ENCODE assay signal across 22 cellular contexts in the genomic region with DNA sequence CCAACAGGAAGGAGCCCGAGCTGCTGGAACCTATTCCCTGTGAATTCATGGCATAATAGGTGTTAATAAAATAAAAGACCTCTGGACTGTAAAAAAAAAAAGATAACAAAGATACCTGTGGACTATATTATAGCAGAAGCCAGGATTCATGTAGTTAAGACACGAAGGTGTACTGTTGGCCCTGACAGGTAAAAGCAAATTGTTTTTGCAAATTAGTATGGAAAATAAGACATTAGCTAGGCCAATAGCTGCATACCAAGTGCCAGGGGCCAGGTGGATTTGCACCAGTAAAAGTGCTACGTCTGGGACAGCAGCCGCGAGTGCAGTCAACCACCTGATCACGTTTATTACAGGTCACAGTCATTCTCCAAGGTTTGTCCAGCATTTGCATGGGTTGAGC. TPM values are rescaled to one million over a fixed set of nuclear protein-coding genes. Genes with fewer than 3 reads are reported as not detected.
DNase-seq lines count a peak whose midpoint lies in the region; FAIRE-seq and TF ChIP-seq lines count a peak whose summit lies in the region.
"Had no signal": no experiment of that assay in that cellular context is flagged by ENCODE, and none has a peak within 500 bp of the region (broad histone marks: within the 10 kb centered on the region; RNA-seq: fewer than 3 reads in every experiment).

No MANE protein-coding gene starts in this region.

- no peak overlapping the region for H2BK15ac ChIP-seq in H9 (ENCODE audit: low read depth, low read length)

- H3K36me3 Mint-ChIP-seq in H9 (ENCODE audit: insufficient read depth in 1 of 3, low read depth in 3 of 3) (no peaks in the 10 kb centered on the region), glutamatergic neuron (ENCODE audit: unreplicated experiment) (no peaks in the 10 kb centered on the region)

- H4K20me1 ChIP-seq in H9 (ENCODE audit: control insufficient read depth, insufficient read depth, insufficient read length), result no peaks in the 10 kb centered on the region

- H3K27ac ChIP-seq in H9 (ENCODE audit: insufficient read length, low read depth, low read length), result no peak overlapping the region
- H3K27ac ChIP-seq in coronary artery, result no peak overlapping the region
- H3K27ac ChIP-seq in parathyroid adenoma, result no peak overlapping the region
- H3K27ac ChIP-seq: HL-60 had no signal

- H4K91ac ChIP-seq in H9 (ENCODE audit: insufficient read length, low read depth, low read length), result no peak overlapping the region

- no peaks in the 10 kb centered on the region for H3K9me3 Mint-ChIP-seq in H9
- no peaks in the 10 kb centered on the region for H3K9me3 Mint-ChIP-seq in glutamatergic neuron (ENCODE audit: unreplicated experiment)
- H3K9me3 Mint-ChIP-seq: CD4-positive, alpha-beta T cell had no signal

- TF ChIP-seq CTCF in H9 (conservative IDR thresholded peaks at IDR 0.05) (no peak), coronary artery (IDR thresholded peaks at IDR 0.05) (no peak), parathyroid adenoma (IDR thresholded peaks at IDR 0.05) (no peak), glutamatergic neuron (IDR thresholded peaks at IDR 0.05; ENCODE audit: partially characterized antibody, unreplicated experiment) (no peak)

- no peaks in the 10 kb centered on the region for H3K9me3 ChIP-seq in H9 (ENCODE audit: control insufficient read depth, low read depth, low read length)
- H3K9me3 ChIP-seq in parathyroid adenoma (ENCODE audit: control insufficient read depth, low read length), result no peaks in the 10 kb centered on the region
- H3K9me3 ChIP-seq: BE2C, Caco-2, HAP-1 had no signal

- H3K18ac ChIP-seq in H9 (ENCODE audit: insufficient read length, low read depth, low read length), result no peak overlapping the region

- H4K5ac ChIP-seq in H9 (ENCODE audit: insufficient read length, low read depth, low read length), result no peak overlapping the region

- H3K4me1 Mint-ChIP-seq in H9, result peaks cover 2 to 8% of the 10 kb centered on the region in 2 experiments; a peak in 2 of 4 replicates
- no peaks in the 10 kb centered on the region for H3K4me1 Mint-ChIP-seq in glutamatergic neuron (ENCODE audit: low read depth, unreplicated experiment)

- no peak overlapping the region for H2BK120ac ChIP-seq in H9 (ENCODE audit: low read depth, low read length, poor library complexity, severe bottlenecking)

- H3K23ac ChIP-seq in H9 (ENCODE audit: insufficient read length, low read depth, low read length), result no peak overlapping the region

- no peak overlapping the region for H3K14ac ChIP-seq in H9 (ENCODE audit: insufficient read depth, low read length)

- no peaks in the 10 kb centered on the region for H3K36me3 ChIP-seq in parathyroid adenoma (ENCODE audit: control insufficient read depth, insufficient read depth, low read length)
- H3K36me3 ChIP-seq: BE2C, HAP-1 had no signal

- no peak overlapping the region for H3T11ph ChIP-seq in H9 (ENCODE audit: low read length)

- no peaks in the 10 kb centered on the region for H3K79me1 ChIP-seq in H9 (ENCODE audit: insufficient read depth, low read depth, low read length, poor library complexity, severe bottlenecking)

- H3K27me3 Mint-ChIP-seq in H9 (ENCODE audit: low read depth) (no peaks in the 10 kb centered on the region; the same call in none of the 2 replicates), glutamatergic neuron (ENCODE audit: unreplicated experiment) (peaks cover 7% of the 10 kb centered on the region)

- H3K4ac ChIP-seq in H9 (ENCODE audit: low read depth, low read length), result no peak overlapping the region

- H3K23me2 ChIP-seq in H9 (ENCODE audit: insufficient read length, low read depth, low read length, poor library complexity, severe bottlenecking), result no peaks in the 10 kb centered on the region

- no peak overlapping the region for H2BK5ac ChIP-seq in H9 (ENCODE audit: insufficient read length, low read length)

- H3K4me3 Mint-ChIP-seq in H9 (no peak overlapping the region), glutamatergic neuron (ENCODE audit: unreplicated experiment) (no peak overlapping the region)
- H3K4me3 Mint-ChIP-seq: CD4-positive, alpha-beta T cell had no signal

- H3K9ac ChIP-seq in H9 (ENCODE audit: extremely low read depth, insufficient read length, low read length) (no peak overlapping the region), parathyroid adenoma (no peak overlapping the region)

- H3K27me3 ChIP-seq in H9 (ENCODE audit: insufficient read depth, low read length) (no peaks in the 10 kb centered on the region), parathyroid adenoma (ENCODE audit: control insufficient read depth, insufficient read depth, low read length) (no peaks in the 10 kb centered on the region)
- H3K27me3 ChIP-seq: BE2C had no signal

- H3K56ac ChIP-seq in H9 (ENCODE audit: insufficient read length, low read depth, low read length), result no peak overlapping the region

- H2BK20ac ChIP-seq in H9 (ENCODE audit: low read depth, low read length, poor library complexity, severe bottlenecking), result no peak overlapping the region

- H3K4me1 ChIP-seq in H9 (ENCODE audit: insufficient read depth, low read length), result no peaks in the 10 kb centered on the region
- H3K4me1 ChIP-seq in parathyroid adenoma, result peaks cover 18% of the 10 kb centered on the region
- H3K4me1 ChIP-seq: BE2C, Caco-2, HAP-1 had no signal

- WGBS in H9 (ENCODE audit: extremely low coverage, insufficient read length, low lambda C conversion rate), result no CpG with 5 or more reads among the region's 6 CpGs

- no peak overlapping the region for H2AFZ ChIP-seq in H9 (ENCODE audit: low read length)
- H2AFZ ChIP-seq in parathyroid adenoma, result peak overlapping the region; percentile 30

- H3K27ac Mint-ChIP-seq in H9, result no peak overlapping the region
- H3K27ac Mint-ChIP-seq in glutamatergic neuron (ENCODE audit: unreplicated experiment), result no peak overlapping the region
- H3K27ac Mint-ChIP-seq: CD4-positive, alpha-beta T cell had no signal

- H2BK12ac ChIP-seq in H9 (ENCODE audit: insufficient read length, low read depth, low read length), result no peak overlapping the region

- FAIRE-seq in HTR-8/SVneo (lab: Jason Lieb, UNC), result peak; percentile 31
- FAIRE-seq: A204.1, D721Med, G401.6, GM12891, GM19239, H1 had no signal

- H3K79me2 ChIP-seq in H9 (ENCODE audit: insufficient read depth, low read length) (no peaks in the 10 kb centered on the region), parathyroid adenoma (no peaks in the 10 kb centered on the region)

- DNase-seq in H9 (peak; percentile 10), HTR-8/SVneo (ENCODE audit: insufficient read length, low spot score) (no peak), coronary artery (ENCODE audit: low spot score) (peak; percentile 24), NK-92 (lab: John Stamatoyannopoulos, UW; ENCODE audit: unreplicated experiment) (no peak), glutamatergic neuron (no peak)
- DNase-seq in stimulated activated CD4-positive, alpha-beta T cell treated with anti-CD3 and anti-CD28 coated beads, Interleukin-4, amount 100 ng/mL, for 4 hours, result no peak
- DNase-seq in activated CD8-positive, alpha-beta memory T cell treated with anti-CD3 and anti-CD28 coated beads, Interleukin-2, amount 50 U/mL, for 48 hours, result no peak
- DNase-seq: ACHN; BE2C; Caco-2; CD4-positive, alpha-beta T cell; IMR-90 had no signal

- H2AK5ac ChIP-seq in H9 (ENCODE audit: insufficient read length, low read length), result no peak overlapping the region

- no peak overlapping the region for H4K8ac ChIP-seq in H9 (replicated peaks; ENCODE audit: insufficient read length, low read depth, low read length)

- H3K4me3 ChIP-seq in coronary artery (no peak overlapping the region), parathyroid adenoma (ENCODE audit: low read depth, low read length) (no peak overlapping the region)
- H3K4me3 ChIP-seq: HAP-1 had no signal

- H3K4me2 ChIP-seq in H9 (ENCODE audit: insufficient read depth, insufficient read length, low read length) (no peak overlapping the region), parathyroid adenoma (ENCODE audit: low read length) (no peak overlapping the region)

RNA-seq across cellular contexts. Expression of gene TNFAIP2, which starts 26.1 kb away (rescaled TPM):
- total RNA-seq in H9 (2021), result 29.3 and 29.7 TPM in 2 replicates
- total RNA-seq in glutamatergic neuron (ENCODE audit: unreplicated experiment), result 4.3 TPM

RNA-seq across cellular contexts. Expression of gene EXOC3L4, which starts 54.8 kb away (rescaled TPM):
- total RNA-seq in H9 (2021), result 0.39 and 0.42 TPM in 2 replicates
- total RNA-seq in glutamatergic neuron (ENCODE audit: unreplicated experiment), result 0.81 TPM
- total RNA-seq: CD4-positive, alpha-beta T cell; HT1080; IMR-90 had no signal

Comparison
In these comparisons a context has a peak if more than half of its experiments do, and no peak if none do; other contexts are left out.
1. DNase-seq: peak in H9 (single experiment) and coronary artery (single experiment); none in HTR-8/SVneo (single experiment), NK-92 (single experiment), stimulated activated CD4-positive, alpha-beta T cell treated with anti-CD3 and anti-CD28 coated beads, Interleukin-4, amount 100 ng/mL, for 4 hours (0 of 2), glutamatergic neuron (single experiment) and activated CD8-positive, alpha-beta memory T cell treated with anti-CD3 and anti-CD28 coated beads, Interleukin-2, amount 50 U/mL, for 48 hours (single experiment).